28 cellular contexts compared by ENCODE assay signal in genomic region chr21:32383812-32384211, GRCh38. TPM values are rescaled to one million over a fixed set of nuclear protein-coding genes. Genes with fewer than 3 reads are reported as not detected.
A peak's percentile ranks its signal among the peaks of the same experiment; 100 is the strongest.
DNase-seq lines count a peak whose midpoint lies in the region; ATAC-seq, FAIRE-seq and TF ChIP-seq lines count a peak whose summit lies in the region.
"Had no signal": no experiment of that assay in that cellular context is flagged by ENCODE, and none has a peak within 500 bp of the region (broad histone marks: within the 10 kb centered on the region; RNA-seq: fewer than 3 reads in every experiment).

No MANE protein-coding gene starts in this region.

- DNase-seq in A549 (ENCODE audit: low read depth in 1 of 2, low spot score in 1 of 2) (peak in 1 of 2 experiments; percentile 28), HFFc6 (no peak), ascending aorta (ENCODE audit: low spot score in 2 of 2) (no peak), HepG2 (ENCODE audit: low spot score) (peak; percentile 25), HTR-8/SVneo (ENCODE audit: insufficient read length, low spot score) (no peak)
- DNase-seq: ACHN; activated CD4-positive, alpha-beta T cell treated with anti-CD3 and anti-CD28 coated beads, Interleukin-2, amount 50 U/mL, for 4 hours; activated CD8-positive, alpha-beta memory T cell treated with anti-CD3 and anti-CD28 coated beads, Interleukin-2, amount 50 U/mL, for 48 hours; activated naive CD8-positive, alpha-beta T cell treated with anti-CD3 and anti-CD28 coated beads, Interleukin-2, amount 10 ng/mL, durations not matched to agents 7 days and 5 days; C1 segment of cervical spinal cord; effector memory CD4-positive, alpha-beta T cell; EL; Karpas-422; naive thymus-derived CD4-positive, alpha-beta T cell; NCI-H446 treated with DMSO at 0.1 percent for 48 hours; OCI-M1; right cardiac atrium; SIG-M5; stimulated activated CD8-positive, alpha-beta memory T cell treated with anti-CD3 and anti-CD28 coated beads, Interleukin-4, amount 100 ng/mL, for 48 hours; upper lobe of left lung had no signal

- peaks cover 1% of the 10 kb centered on the region; the same call in 1 of the 2 replicates for H3K27me3 Mint-ChIP-seq in HFFc6 (ENCODE audit: insufficient read depth)
- H3K27me3 Mint-ChIP-seq: activated naive CD8-positive, alpha-beta T cell treated with anti-CD3 and anti-CD28 coated beads, Interleukin-2, amount 10 ng/mL, durations not matched to agents 7 days and 5 days; memory B cell; naive thymus-derived CD4-positive, alpha-beta T cell had no signal

- H3K27me3 ChIP-seq in ascending aorta (no peaks in the 10 kb centered on the region), HepG2 (ENCODE audit: control insufficient read depth in 1 of 2, insufficient read depth in 2 of 2, low read length in 2 of 2) (no peaks in the 10 kb centered on the region)
- H3K27me3 ChIP-seq: upper lobe of left lung had no signal

- H3K4me2 ChIP-seq in A549 = no peak overlapping the region
- H3K4me2 ChIP-seq in HepG2 (ENCODE audit: low read depth, low read length) = no peak overlapping the region

- no peaks in the 10 kb centered on the region for H3K9me3 Mint-ChIP-seq in HFFc6
- H3K9me3 Mint-ChIP-seq: activated naive CD8-positive, alpha-beta T cell treated with anti-CD3 and anti-CD28 coated beads, Interleukin-2, amount 10 ng/mL, durations not matched to agents 7 days and 5 days; activated T-helper 2 cell treated with anti-CD3 and anti-CD28 coated beads, Interferon-gamma antibody, Interleukin-2, Interleukin-4, amounts not matched to agents 10 μg/mL and 5 μg/mL and 100 μg/mL, durations not matched to agents 14 hours and 24 hours and 36 hours; memory B cell; naive thymus-derived CD4-positive, alpha-beta T cell; T-helper 1 cell treated with Interleukin-12 subunit alpha and Interleukin-12 subunit beta and Interleukin-4 antibody, amounts not matched to agents 30 μg/mL and 1 μg/mL, for 36 hours had no signal

- FAIRE-seq in A549 (lab: Jason Lieb, UNC) (no peak), HepG2 (lab: Jason Lieb, UNC) (no peak), HTR-8/SVneo (lab: Jason Lieb, UNC) (no peak)

- no TSS peak for BruUV-seq in HepG2 (replicated peaks; lab: Mats Ljungman, UMichigan)

- ATAC-seq in A549 (peak; percentile 64 to 71; a peak in 5 of 6 replicates), HepG2 (peak; percentile 84), HG03342 (IDR thresholded peaks at IDR 0.05; ENCODE audit: unreplicated experiment) (no peak), HG03432 (IDR thresholded peaks at IDR 0.05; ENCODE audit: unreplicated experiment) (no peak), GM21528 (IDR thresholded peaks at IDR 0.05; ENCODE audit: low FRiP score, unreplicated experiment) (no peak)
- ATAC-seq: naive thymus-derived CD4-positive, alpha-beta T cell; right cardiac atrium had no signal

- H3K36me3 Mint-ChIP-seq in HFFc6 (ENCODE audit: low read depth) = peaks cover 54% of the 10 kb centered on the region

- TF ChIP-seq POLR2A in A549 (IDR thresholded peaks at IDR 0.05; ENCODE audit: low read length) (no peak), HepG2 (IDR thresholded peaks at IDR 0.05; ENCODE audit: insufficient read depth in 1 of 2, low read depth in 2 of 2, low read length in 2 of 2) (no peak)

- TF ChIP-seq EP300 in A549 (IDR thresholded peaks at IDR 0.05) = no peak
- no peak for TF ChIP-seq EP300 in HepG2 (IDR thresholded peaks at IDR 0.05; ENCODE audit: low read depth in 2 of 2, low read length in 2 of 2)
- TF ChIP-seq EP300 in HepG2 (CRISPR knock-in tag; IDR thresholded peaks at IDR 0.05; ENCODE audit: borderline replicate concordance) = no peak

- TF ChIP-seq CTCF in A549 (IDR thresholded peaks at IDR 0.05) = peak; percentile 28; the same call in 2 of the 3 replicates
- TF ChIP-seq CTCF in HFFc6 (IDR thresholded peaks at IDR 0.05) = no peak
- TF ChIP-seq CTCF in ascending aorta (IDR thresholded peaks at IDR 0.05) = no peak
- peak; percentile 44; the same call in 1 of the 2 replicates for TF ChIP-seq CTCF in HepG2 (CRISPR knock-in tag; IDR thresholded peaks at IDR 0.05)

- CTCF ChIA-PET in A549 (lab: Yijun Ruan, JAX) (interaction anchor here (1.2 to 2.2 kb wide), 5 partner anchors 13 to 217 kb away, joined by 3 to 15 read pairs (median 3); no protein-coding TSS in a partner anchor), HepG2 (lab: Yijun Ruan, JAX; ENCODE audit: low intra/inter-chr PET ratio, low total read pairs) (no interaction called here)

- TF ChIP-seq RAD21 in A549 (conservative IDR thresholded peaks at IDR 0.05 in 1 of 2, IDR thresholded peaks at IDR 0.05 in 1 of 2) (peak; percentile 25 to 32; a peak in 2 of 5 replicates), HepG2 (CRISPR knock-in tag; IDR thresholded peaks at IDR 0.05) (no peak)

- peak overlapping the region; percentile 91; the same call in 1 of the 2 replicates for H3K27ac Mint-ChIP-seq in HFFc6
- H3K27ac Mint-ChIP-seq: activated naive CD8-positive, alpha-beta T cell treated with anti-CD3 and anti-CD28 coated beads, Interleukin-2, amount 10 ng/mL, durations not matched to agents 7 days and 5 days; activated T-helper 2 cell treated with anti-CD3 and anti-CD28 coated beads, Interferon-gamma antibody, Interleukin-2, Interleukin-4, amounts not matched to agents 10 μg/mL and 5 μg/mL and 100 μg/mL, durations not matched to agents 14 hours and 24 hours and 36 hours; memory B cell; T-helper 1 cell treated with Interleukin-12 subunit alpha and Interleukin-12 subunit beta and Interleukin-4 antibody, amounts not matched to agents 30 μg/mL and 1 μg/mL, for 36 hours had no signal

- H3K36me3 ChIP-seq in ascending aorta = peaks cover 25 to 43% of the 10 kb centered on the region in 2 donors
- peaks cover 25 to 72% of the 10 kb centered on the region in 2 experiments for H3K36me3 ChIP-seq in HepG2 (replicated peaks in 1 of 2; ENCODE audit: control insufficient read depth in 1 of 2, insufficient read depth in 2 of 2, low read length in 2 of 2)

- H3K9me3 ChIP-seq in A549 (no peaks in the 10 kb centered on the region), ascending aorta (no peaks in the 10 kb centered on the region), HepG2 (ENCODE audit: low read length) (no peaks in the 10 kb centered on the region)
- H3K9me3 ChIP-seq: HAP-1, upper lobe of left lung had no signal

- peaks cover 27% of the 10 kb centered on the region for H3K79me2 ChIP-seq in HepG2 (ENCODE audit: insufficient read depth, low read length)

- H3K27ac ChIP-seq in A549 = peak overlapping the region; percentile 73 to 80; a peak in 5 of 6 replicates
- H3K27ac ChIP-seq in ascending aorta = peak overlapping the region; percentile 86 to 95
- H3K27ac ChIP-seq in HepG2 (ENCODE audit: extremely low read length, insufficient read depth, low read length) = no peak overlapping the region
- H3K27ac ChIP-seq: upper lobe of left lung had no signal

- no peak overlapping the region for H3K4me3 ChIP-seq in A549
- no peak overlapping the region for H3K4me3 ChIP-seq in ascending aorta
- no peak overlapping the region for H3K4me3 ChIP-seq in HepG2 (replicated peaks in 1 of 3; ENCODE audit: insufficient read depth in 1 of 3, low read depth in 2 of 3, low read length in 3 of 3)
- H3K4me3 ChIP-seq: HAP-1, upper lobe of left lung had no signal

- 92% methylated on average over 6 of the region's 6 CpGs for WGBS in A549 (ENCODE audit: missing lambda C conversion rate)
- WGBS in HepG2 (ENCODE audit: low lambda C conversion rate) = 92% methylated on average over 6 of the region's 6 CpGs

- H3K4me3 Mint-ChIP-seq in HFFc6 = no peak overlapping the region
- H3K4me3 Mint-ChIP-seq: activated naive CD8-positive, alpha-beta T cell treated with anti-CD3 and anti-CD28 coated beads, Interleukin-2, amount 10 ng/mL, durations not matched to agents 7 days and 5 days; memory B cell; naive thymus-derived CD4-positive, alpha-beta T cell; T-helper 1 cell treated with Interleukin-12 subunit alpha and Interleukin-12 subunit beta and Interleukin-4 antibody, amounts not matched to agents 30 μg/mL and 1 μg/mL, for 36 hours had no signal

- in situ Hi-C loops in HepG2 (cut with HindIII; ENCODE audit: extremely low pct_ligation_motif_present, low pct_unique_long_range_greater_than_20kb) = no loop called here

- peaks cover 5% of the 10 kb centered on the region; the same call in 1 of the 2 replicates for H4K20me1 ChIP-seq in HepG2 (ENCODE audit: insufficient read depth, low read length)

- H3K4me1 Mint-ChIP-seq in HFFc6 (ENCODE audit: low read depth) = peaks cover 75% of the 10 kb centered on the region

- H3K9ac ChIP-seq in HepG2 (ENCODE audit: insufficient read depth, low read depth, low read length) = no peak overlapping the region

- H3K4me1 ChIP-seq in A549 (peaks cover 76% of the 10 kb centered on the region), ascending aorta (peaks cover 18 to 61% of the 10 kb centered on the region in 2 donors), HepG2 (ENCODE audit: insufficient read depth, low read length) (peaks cover 29% of the 10 kb centered on the region)
- H3K4me1 ChIP-seq: HAP-1 had no signal

- H2AFZ ChIP-seq in HepG2 (ENCODE audit: low read length) = no peak overlapping the region

- intact Hi-C loops in ascending aorta (cut with DNase I) = no loop called here
- intact Hi-C loops in HepG2 (cut with micrococcal nuclease; ENCODE audit: unreplicated experiment) = no loop called here

- POLR2A ChIA-PET in A549 (lab: Yijun Ruan, JAX) (no interaction called here), HepG2 (lab: Yijun Ruan, JAX) (no interaction called here)

RNA-seq across cellular contexts. Expression of gene URB1, which starts 9.0 kb away (rescaled TPM):
- polyA plus RNA-seq in A549 (2011; rRNA removed) (8.7 and 9.0 TPM in 2 replicates), A549 (2017; fragmentation: RNase III; extraction: RNeasy Plus Mini Kit Qiagen cat#74134 plus additional on column Dnase treatment) (9.5 to 10.3 TPM (median 10.1 TPM) in 3 replicates), HepG2 (2011; rRNA removed) (4.5 and 5.8 TPM in 2 replicates)
- polyA plus RNA-seq in A549 (2012; cell fraction: cytosol; rRNA removed) = 4.8 and 6.7 TPM in 2 replicates
- polyA plus RNA-seq in A549 (2012; cell fraction: nucleus; rRNA removed) = 14.2 and 16.0 TPM in 2 replicates
- 21.2 and 22.7 TPM in 2 replicates for polyA minus RNA-seq in A549 (2011; rRNA and poly(A)+ RNA removed)
- 10 to 100 TPM; 18.4 to 27.0 (median 22.4) TPM for total RNA-seq in HFFc6 (2021; fragmentation: NEBNext Ultra II Directional; extraction: Animal tissue kit (Norgen Biotek cat#: 25700))
- total RNA-seq in ascending aorta (35.4 TPM), HepG2 (2016; rRNA removed; fragmentation: Illumina TruSeq; extraction: Trizol) (13.5 and 16.7 TPM in 2 replicates)
- total RNA-seq in HepG2 (2016; cell fraction: cytosol; rRNA removed; fragmentation: Illumina TruSeq; extraction: Trizol; ENCODE audit: low read depth) = 2.1 TPM in 2 replicates
- 13.4 and 17.6 TPM in 2 replicates for total RNA-seq in HepG2 (2016; cell fraction: insoluble cytoplasmic fraction; rRNA removed; fragmentation: Illumina TruSeq; extraction: Trizol)
- total RNA-seq in HepG2 (2016; cell fraction: membrane; rRNA removed; fragmentation: Illumina TruSeq; extraction: Trizol) = 3.8 and 5.4 TPM in 2 replicates
- 31.3 and 34.7 TPM in 2 replicates for total RNA-seq in HepG2 (2016; cell fraction: nucleus; rRNA removed; fragmentation: Illumina TruSeq; extraction: Trizol)
- polyA plus RNA-seq in HepG2 (2011; cell fraction: cytosol; rRNA removed) = 2.6 and 2.7 TPM in 2 replicates
- polyA plus RNA-seq in HepG2 (2011; cell fraction: nucleus; rRNA removed) = 12.4 and 12.6 TPM in 2 replicates
- polyA plus RNA-seq in HepG2 (2012) = 7.4 and 8.5 TPM in 2 replicates
- 0.38 and 0.41 TPM in 2 replicates for polyA plus RNA-seq in HepG2 (2016; cell fraction: cytosol; fragmentation: Illumina TruSeq; extraction: Trizol; ENCODE audit: low read depth)
- 5.2 and 6.4 TPM in 2 replicates for polyA plus RNA-seq in HepG2 (2016; cell fraction: insoluble cytoplasmic fraction; fragmentation: Illumina TruSeq; extraction: Trizol; ENCODE audit: low read depth)
- 0.81 and 1.0 TPM in 2 replicates for polyA plus RNA-seq in HepG2 (2016; cell fraction: membrane; fragmentation: Illumina TruSeq; extraction: Trizol; ENCODE audit: low read depth)
- 18.2 and 19.9 TPM in 2 replicates for polyA plus RNA-seq in HepG2 (2016; cell fraction: nucleus; fragmentation: Illumina TruSeq; extraction: Trizol; ENCODE audit: insufficient read depth, low read depth)
- 19.4 and 24.1 TPM in 2 replicates for polyA minus RNA-seq in HepG2 (2011; rRNA and poly(A)+ RNA removed; ENCODE audit: low replicate concordance)
- 7.3 and 7.6 TPM in 2 replicates for polyA minus RNA-seq in HepG2 (2011; cell fraction: cytosol; rRNA and poly(A)+ RNA removed)
- 29.5 and 29.8 TPM in 2 replicates for polyA minus RNA-seq in HepG2 (2011; cell fraction: nucleus; rRNA and poly(A)+ RNA removed)

RNA-seq across cellular contexts. Expression of gene EVA1C, which starts 28.7 kb away (rescaled TPM):
- 41.1 and 45.5 TPM in 2 replicates for polyA plus RNA-seq in A549 (2011; rRNA removed)
- 14.5 and 15.7 TPM in 2 replicates for polyA plus RNA-seq in A549 (2012; cell fraction: cytosol; rRNA removed)
- polyA plus RNA-seq in A549 (2012; cell fraction: nucleus; rRNA removed) = 13.0 and 15.6 TPM in 2 replicates
- polyA plus RNA-seq in A549 (2017; fragmentation: RNase III; extraction: RNeasy Plus Mini Kit Qiagen cat#74134 plus additional on column Dnase treatment) = 42.3 to 50.4 TPM (median 48.0 TPM) in 3 replicates
- 22.8 and 29.4 TPM in 2 replicates for polyA minus RNA-seq in A549 (2011; rRNA and poly(A)+ RNA removed)
- 10 to 100 TPM in 4 of 6 experiments, 1 to 10 TPM in 2; 2.7 to 13.8 (median 11.3) TPM for total RNA-seq in HFFc6 (2021; fragmentation: NEBNext Ultra II Directional; extraction: Animal tissue kit (Norgen Biotek cat#: 25700))
- 147 TPM for total RNA-seq in ascending aorta
- 0.29 TPM in 1 of 2 replicates, not detected in the other for total RNA-seq in HepG2 (2016; rRNA removed; fragmentation: Illumina TruSeq; extraction: Trizol)
- not detected in 2 replicates for total RNA-seq in HepG2 (2016; cell fraction: cytosol; rRNA removed; fragmentation: Illumina TruSeq; extraction: Trizol; ENCODE audit: low read depth)
- total RNA-seq in HepG2 (2016; cell fraction: insoluble cytoplasmic fraction; rRNA removed; fragmentation: Illumina TruSeq; extraction: Trizol) = not detected in 2 replicates
- 0.14 TPM in 1 of 2 replicates, not detected in the other for total RNA-seq in HepG2 (2016; cell fraction: membrane; rRNA removed; fragmentation: Illumina TruSeq; extraction: Trizol)
- total RNA-seq in HepG2 (2016; cell fraction: nucleus; rRNA removed; fragmentation: Illumina TruSeq; extraction: Trizol) = not detected in 2 replicates
- 0.33 and 0.34 TPM in 2 replicates for polyA plus RNA-seq in HepG2 (2011; rRNA removed)
- 0.40 and 0.54 TPM in 2 replicates for polyA plus RNA-seq in HepG2 (2011; cell fraction: cytosol; rRNA removed)
- polyA plus RNA-seq in HepG2 (2011; cell fraction: nucleus; rRNA removed) = 0.12 and 0.55 TPM in 2 replicates
- 0.67 and 0.79 TPM in 2 replicates for polyA plus RNA-seq in HepG2 (2012)
- polyA plus RNA-seq in HepG2 (2016; cell fraction: cytosol; fragmentation: Illumina TruSeq; extraction: Trizol; ENCODE audit: low read depth) = 0.09 TPM in 1 of 2 replicates, not detected in the other
- polyA plus RNA-seq in HepG2 (2016; cell fraction: insoluble cytoplasmic fraction; fragmentation: Illumina TruSeq; extraction: Trizol; ENCODE audit: low read depth) = not detected in 2 replicates
- 0.22 TPM in 1 of 2 replicates, not detected in the other for polyA plus RNA-seq in HepG2 (2016; cell fraction: membrane; fragmentation: Illumina TruSeq; extraction: Trizol; ENCODE audit: low read depth)
- not detected in 2 replicates for polyA plus RNA-seq in HepG2 (2016; cell fraction: nucleus; fragmentation: Illumina TruSeq; extraction: Trizol; ENCODE audit: insufficient read depth, low read depth)
- polyA minus RNA-seq in HepG2 (2011; rRNA and poly(A)+ RNA removed; ENCODE audit: low replicate concordance) = 1.4 and 58.2 TPM in 2 replicates
- not detected in 2 replicates for polyA minus RNA-seq in HepG2 (2011; cell fraction: cytosol; rRNA and poly(A)+ RNA removed)
- polyA minus RNA-seq in HepG2 (2011; cell fraction: nucleus; rRNA and poly(A)+ RNA removed) = 0.52 TPM in 1 of 2 replicates, not detected in the other
- total RNA-seq: HT1080 had no signal

Comparison
In these comparisons a context has a peak if more than half of its experiments do, and no peak if none do; other contexts are left out.
1. ATAC-seq: peak in A549 (2 of 2) and HepG2 (single experiment); none in HG03342 (single experiment), HG03432 (single experiment) and GM21528 (single experiment).
2. CTCF ChIP-seq: peak in A549 (single experiment) and HepG2 (single experiment); none in HFFc6 (single experiment) and ascending aorta (0 of 3).
3. Of the 38 proteins assayed by ChIP-seq in both HepG2 and A549: peak only in HepG2: none; only in A549: RAD21; in both: CTCF and SMC3; in neither: 35.